Comparison of ENCODE assay signal across 1 cellular context in genomic region chr10:101000602-101000991, GRCh38.
TF ChIP-seq lines count a peak whose summit lies in the region.

No MANE protein-coding gene starts in this region.

TF ChIP-seq in GM12878, 131 proteins besides CTCF, POLR2A, EP300 and RAD21:
- TF ChIP-seq PKNOX1 (IDR thresholded peaks at IDR 0.05) = no peak
